In the genomic region with DNA sequence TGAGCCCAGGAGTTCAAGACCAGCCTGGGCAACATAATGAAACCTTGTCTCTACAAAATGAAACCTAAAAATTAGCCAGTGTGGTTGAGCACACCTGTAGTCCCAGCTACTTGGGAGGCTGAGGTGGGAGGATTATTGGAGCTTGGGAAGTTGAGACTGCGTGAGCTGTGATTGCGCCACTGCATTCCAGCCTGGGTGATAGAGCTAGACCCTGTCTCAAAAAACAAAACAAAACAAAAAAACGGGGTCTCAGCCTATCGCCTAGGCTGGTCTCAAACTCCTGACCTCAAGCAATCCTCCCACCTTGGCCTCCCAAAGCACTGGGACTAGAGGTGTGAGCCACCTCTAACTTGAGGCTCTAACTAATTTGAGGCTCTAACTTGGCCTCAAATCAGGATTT, we compare ENCODE assay signal across 36 cellular contexts. TPM values are rescaled to one million over a fixed set of nuclear protein-coding genes. Genes with fewer than 3 reads are reported as not detected.
"Had no signal": no experiment of that assay in that cellular context is flagged by ENCODE, and none has a peak within 500 bp of the region (broad histone marks: within the 10 kb centered on the region; RNA-seq: fewer than 3 reads in every experiment).

No MANE protein-coding gene starts in this region.

- H3K4me3 ChIP-seq: MG63 had no signal

- DNase-seq: Karpas-422, Kasumi-1, MM.1S, MV-4-11, NCI-H1048, NCI-H1092, NCI-H1092 treated with DMSO at 0.1 percent for 48 hours, NCI-H1105, NCI-H1105 treated with DMSO at 0.1 percent for 48 hours, NCI-H1417, NCI-H1417 treated with DMSO at 0.1 percent for 48 hours, NCI-H1436, NCI-H1436 treated with DMSO at 0.1 percent for 48 hours, NCI-H146, NCI-H1694, NCI-H1694 treated with DMSO at 0.1 percent for 48 hours, NCI-H187, NCI-H187 treated with DMSO at 0.1 percent for 48 hours, NCI-H1930, NCI-H2029, NCI-H2029 treated with DMSO at 0.1 percent for 48 hours, NCI-H2081, NCI-H2081 treated with DMSO at 0.1 percent for 48 hours, NCI-H2107, NCI-H2171, NCI-H2171 treated with DMSO at 0.1 percent for 48 hours, NCI-H2227 treated with DMSO at 0.1 percent for 48 hours, NCI-H226, NCI-H345, NCI-H446, NCI-H446 treated with DMSO at 0.1 percent for 48 hours, NCI-H510A, NCI-H510A treated with DMSO at 0.1 percent for 48 hours, NCI-H524 had no signal

- H3K9me3 ChIP-seq: MG63 had no signal

- H3K27me3 ChIP-seq: MG63 had no signal

RNA-seq across cellular contexts. Expression of a gene that starts 46.8 kb away (rescaled TPM):
- total RNA-seq: NCI-H460 had no signal
